8 cellular contexts compared by ENCODE assay signal in genomic region chr14:50321009-50321660, GRCh38. TPM values are rescaled to one million over a fixed set of nuclear protein-coding genes. Genes with fewer than 3 reads are reported as not detected.
DNase-seq lines count a peak whose midpoint lies in the region; ATAC-seq, FAIRE-seq and TF ChIP-seq lines count a peak whose summit lies in the region.

No MANE protein-coding gene starts in this region.

- no peak overlapping the region for H3K27ac Mint-ChIP-seq in astrocyte (ENCODE audit: unreplicated experiment)

- TF ChIP-seq CTCF in astrocyte (IDR thresholded peaks at IDR 0.05; ENCODE audit: insufficient read depth, low read depth, low read length), result peak; percentile 99

- H3K27me3 ChIP-seq in astrocyte (ENCODE audit: insufficient read depth, low read length) (no peaks in the 10 kb centered on the region), skeletal muscle satellite cell (ENCODE audit: control insufficient read depth, insufficient read depth, low read length) (no peaks in the 10 kb centered on the region)

- H3K4me3 ChIP-seq in astrocyte (ENCODE audit: insufficient read depth, low read depth, low read length), result peak overlapping the region; percentile 13
- peak overlapping the region; percentile 34 for H3K4me3 ChIP-seq in skeletal muscle satellite cell (ENCODE audit: low read length)

- no peaks in the 10 kb centered on the region for H3K27me3 Mint-ChIP-seq in astrocyte (ENCODE audit: low read depth, unreplicated experiment)

- FAIRE-seq in astrocyte (lab: Jason Lieb, UNC), result peak; percentile 91

- peaks cover 24% of the 10 kb centered on the region for H3K79me2 ChIP-seq in astrocyte (ENCODE audit: insufficient read depth, low read length)

- peaks cover 7% of the 10 kb centered on the region for H3K4me1 ChIP-seq in astrocyte (ENCODE audit: insufficient read depth, low read length)
- peaks cover 20% of the 10 kb centered on the region for H3K4me1 ChIP-seq in skeletal muscle satellite cell (ENCODE audit: control insufficient read depth, insufficient read depth, low read length)

- DNase-seq in activated gamma-delta T cell treated with Interleukin-2 at 50 U/mL for 16 hours, result peak; percentile 70
- no peak for DNase-seq in activated gamma-delta T cell (lab: John Stamatoyannopoulos, UW)
- DNase-seq in NCI-H146 (lab: John Stamatoyannopoulos, UW), result peak; percentile 71
- DNase-seq in T-helper 1 cell, result peak; percentile 19 to 92 (median 54)
- DNase-seq in astrocyte (ENCODE audit: low read depth), result peak; percentile 95
- DNase-seq in hypothalamus (lab: John Stamatoyannopoulos, UW), result peak in 42 of 51 donors; percentile 1 to 90 (median 40)

- H2AFZ ChIP-seq in astrocyte (ENCODE audit: low read depth, low read length), result peak overlapping the region; percentile 14

- H3K4me3 Mint-ChIP-seq in astrocyte (ENCODE audit: unreplicated experiment), result no peak overlapping the region

- peak overlapping the region; percentile 93 for H3K27ac ChIP-seq in astrocyte (ENCODE audit: low read depth, low read length)

- no peaks in the 10 kb centered on the region for H3K9me3 ChIP-seq in astrocyte (ENCODE audit: insufficient read depth, low read depth, low read length)
- H3K9me3 ChIP-seq in skeletal muscle satellite cell (replicated peaks; ENCODE audit: low read length), result no peaks in the 10 kb centered on the region

- H3K36me3 ChIP-seq in astrocyte (ENCODE audit: insufficient read depth, low read length) (peaks cover 10% of the 10 kb centered on the region), skeletal muscle satellite cell (ENCODE audit: insufficient read depth, low read length) (peaks cover 3% of the 10 kb centered on the region)

- peak; percentile 80 for ATAC-seq in HG02852 (IDR thresholded peaks at IDR 0.05; ENCODE audit: unreplicated experiment)

- peaks cover 13% of the 10 kb centered on the region for H4K20me1 ChIP-seq in astrocyte (ENCODE audit: insufficient read depth, low read length)

- H3K4me2 ChIP-seq in astrocyte (ENCODE audit: low read length) (peak overlapping the region; percentile 74), skeletal muscle satellite cell (ENCODE audit: low read length) (peak overlapping the region; percentile 69)

- H3K9me3 Mint-ChIP-seq in astrocyte (ENCODE audit: unreplicated experiment), result no peaks in the 10 kb centered on the region

- peak overlapping the region; percentile 80 for H3K9ac ChIP-seq in astrocyte (ENCODE audit: low read length)
- H3K9ac ChIP-seq in skeletal muscle satellite cell (ENCODE audit: low read depth, low read length), result peak overlapping the region; percentile 59

- no peaks in the 10 kb centered on the region for H3K36me3 Mint-ChIP-seq in astrocyte (ENCODE audit: low read depth, unreplicated experiment)

- H3K4me1 Mint-ChIP-seq in astrocyte (ENCODE audit: low read depth, unreplicated experiment), result peaks cover 11% of the 10 kb centered on the region

RNA-seq across cellular contexts. Expression of gene DMAC2L, which starts 9.0 kb away (rescaled TPM):
- 10.9 and 11.6 TPM in 2 replicates for total RNA-seq in astrocyte
- 4.3 and 4.8 TPM in 2 replicates for total RNA-seq in skeletal muscle satellite cell (2012; rRNA removed)

RNA-seq across cellular contexts. Expression of gene L2HGDH, which starts 9.1 kb away (rescaled TPM):
- 5.2 and 6.0 TPM in 2 replicates for total RNA-seq in astrocyte
- total RNA-seq in skeletal muscle satellite cell (2012; rRNA removed), result 3.3 and 3.5 TPM in 2 replicates
